Comparison of ENCODE assay signal across 18 cellular contexts in genomic region chr17:69059458-69060205, GRCh38. TPM values are rescaled to one million over a fixed set of nuclear protein-coding genes. Genes with fewer than 3 reads are reported as not detected.
DNase-seq lines count a peak whose midpoint lies in the region; FAIRE-seq and TF ChIP-seq lines count a peak whose summit lies in the region.
"Had no signal": no experiment of that assay in that cellular context is flagged by ENCODE, and none has a peak within 500 bp of the region (broad histone marks: within the 10 kb centered on the region; RNA-seq: fewer than 3 reads in every experiment).

No MANE protein-coding gene starts in this region.

- H2BK5ac ChIP-seq in mesenchymal stem cell (ENCODE audit: low read depth, low read length, poor library complexity, severe bottlenecking), result no peak overlapping the region

- H3K79me1 ChIP-seq in mesenchymal stem cell (replicated peaks; ENCODE audit: low read length, poor library complexity, severe bottlenecking), result no peaks in the 10 kb centered on the region

- DNase-seq in KBM-7 (peak; percentile 41), endothelial cell of umbilical vein (ENCODE audit: low read depth, low spot score) (peak; percentile 25), mesenchymal stem cell (no peak), suprapubic skin (ENCODE audit: low spot score in 2 of 2) (no peak), LoVo (ENCODE audit: low spot score) (no peak), CD14-positive monocyte (ENCODE audit: low spot score) (no peak)
- no peak for DNase-seq in effector memory CD4-positive, alpha-beta T cell
- DNase-seq: activated CD4-positive, alpha-beta T cell treated with anti-CD3 and anti-CD28 coated beads, Interleukin-2, amount 10 ng/mL, durations not matched to agents 7 days and 5 days; activated gamma-delta T cell treated with Interleukin-2 at 50 U/mL for 16 hours; amygdala; endodermal cell; mesendoderm; NCI-H1092 treated with DMSO at 0.1 percent for 48 hours; NCI-H510A treated with DMSO at 0.1 percent for 48 hours had no signal

- no peak for TF ChIP-seq POLR2A in endothelial cell of umbilical vein (IDR thresholded peaks at IDR 0.05; ENCODE audit: low read depth, low read length)
- TF ChIP-seq POLR2A in suprapubic skin (IDR thresholded peaks at IDR 0.05), result no peak

- H3K9me3 ChIP-seq in endothelial cell of umbilical vein (replicated peaks; ENCODE audit: control insufficient read depth, insufficient read depth, low read length) (no peaks in the 10 kb centered on the region), mesenchymal stem cell (ENCODE audit: control insufficient read depth, low read length) (peaks cover 9% of the 10 kb centered on the region), suprapubic skin (no peaks in the 10 kb centered on the region)
- no peaks in the 10 kb centered on the region for H3K9me3 ChIP-seq in effector memory CD4-positive, alpha-beta T cell (ENCODE audit: control insufficient read depth, low read length)

- no peak overlapping the region for H2AFZ ChIP-seq in endothelial cell of umbilical vein (ENCODE audit: low read depth, low read length)
- H2AFZ ChIP-seq in mesenchymal stem cell (ENCODE audit: low read depth, low read length), result no peak overlapping the region

- TF ChIP-seq CTCF in endothelial cell of umbilical vein (IDR thresholded peaks at IDR 0.05; ENCODE audit: extremely low read depth in 1 of 2, insufficient read depth in 1 of 2, low read depth in 1 of 2, low read length in 2 of 2) (no peak), suprapubic skin (IDR thresholded peaks at IDR 0.05) (no peak), CD14-positive monocyte (IDR thresholded peaks at IDR 0.05) (no peak)

- TF ChIP-seq EP300 in suprapubic skin (IDR thresholded peaks at IDR 0.05), result no peak

- H3K9ac ChIP-seq in endothelial cell of umbilical vein (replicated peaks; ENCODE audit: extremely low read depth, insufficient read depth, low read length) (no peak overlapping the region), mesenchymal stem cell (ENCODE audit: low read length) (peak overlapping the region; percentile 94)

- no peak overlapping the region for H3K4me3 Mint-ChIP-seq in CD14-positive monocyte
- H3K4me3 Mint-ChIP-seq: activated CD4-positive, alpha-beta T cell treated with anti-CD3 and anti-CD28 coated beads, Interleukin-2, amount 10 ng/mL, durations not matched to agents 7 days and 5 days; endodermal cell; stimulated activated memory B cell treated with anti-CD40 and anti-IgM and Interleukin-4, amounts not matched to agents 10 μg/mL and 1 μg/mL and 100 μg/mL, for 72 hours had no signal

- no peak overlapping the region for H3K27ac ChIP-seq in endothelial cell of umbilical vein (ENCODE audit: insufficient read depth, low read depth, low read length)
- no peak overlapping the region for H3K27ac ChIP-seq in mesenchymal stem cell (ENCODE audit: low read length, poor library complexity, severe bottlenecking)
- H3K27ac ChIP-seq in suprapubic skin, result peak overlapping the region; percentile 57
- no peak overlapping the region for H3K27ac ChIP-seq in effector memory CD4-positive, alpha-beta T cell (ENCODE audit: insufficient read depth, low read length, poor library complexity, severe bottlenecking)
- H3K27ac ChIP-seq: RWPE1 had no signal

- no peaks in the 10 kb centered on the region for H3K79me2 ChIP-seq in endothelial cell of umbilical vein (ENCODE audit: control insufficient read depth, insufficient read depth, low read length)

- WGBS in mesenchymal stem cell, result 78% methylated on average over 3 of the region's 8 CpGs
- 50% methylated on average over 8 of the region's 8 CpGs for WGBS in suprapubic skin

- BruUV-seq in endothelial cell of umbilical vein (replicated peaks; lab: Mats Ljungman, UMichigan), result no TSS peak

- H3K36me3 ChIP-seq in endothelial cell of umbilical vein (ENCODE audit: control insufficient read depth in 2 of 2, extremely low read depth in 1 of 2, insufficient read depth in 2 of 2, low read length in 2 of 2), result no peaks in the 10 kb centered on the region
- H3K36me3 ChIP-seq in mesenchymal stem cell (ENCODE audit: control insufficient read depth in 1 of 2, insufficient read depth in 2 of 2, low read depth in 1 of 2, low read length in 2 of 2), result peaks cover 0 to 44% of the 10 kb centered on the region in 2 experiments
- no peaks in the 10 kb centered on the region for H3K36me3 ChIP-seq in suprapubic skin
- H3K36me3 ChIP-seq in effector memory CD4-positive, alpha-beta T cell (ENCODE audit: control insufficient read depth, insufficient read depth, low read length), result no peaks in the 10 kb centered on the region

- no peaks in the 10 kb centered on the region for H3K27me3 Mint-ChIP-seq in CD14-positive monocyte (ENCODE audit: low read depth in 3 of 3)
- H3K27me3 Mint-ChIP-seq: stimulated activated memory B cell treated with anti-CD40 and anti-IgM and Interleukin-4, amounts not matched to agents 10 μg/mL and 1 μg/mL and 100 μg/mL, for 72 hours had no signal

- no peak overlapping the region for H3K4me3 ChIP-seq in endothelial cell of umbilical vein (replicated peaks in 1 of 3; ENCODE audit: insufficient read depth in 1 of 3, low read depth in 1 of 3, low read length in 3 of 3)
- peak overlapping the region in 1 of 2 experiments; percentile 77 for H3K4me3 ChIP-seq in mesenchymal stem cell (ENCODE audit: insufficient read depth in 1 of 2, low read depth in 1 of 2, low read length in 2 of 2)
- peak overlapping the region; percentile 12 for H3K4me3 ChIP-seq in suprapubic skin
- H3K4me3 ChIP-seq in effector memory CD4-positive, alpha-beta T cell (ENCODE audit: insufficient read depth, low read depth, low read length, poor library complexity, severe bottlenecking), result no peak overlapping the region

- no peak overlapping the region for H3K14ac ChIP-seq in mesenchymal stem cell (ENCODE audit: low read length in 2 of 2)

- no peak overlapping the region for H2BK120ac ChIP-seq in mesenchymal stem cell (ENCODE audit: low read depth, low read length)

- no peak overlapping the region for H3K23ac ChIP-seq in mesenchymal stem cell (ENCODE audit: low read length in 2 of 2)

- H4K20me1 ChIP-seq in endothelial cell of umbilical vein (replicated peaks; ENCODE audit: control insufficient read depth, extremely low read depth, insufficient read depth, low read length), result no peaks in the 10 kb centered on the region

- in situ Hi-C loops in KBM-7 (cut with MboI; ENCODE audit: low pct_unique_long_range_greater_than_20kb, low sequenced_read_pairs), result loop anchor here (25.0 kb wide), 2 partner anchors 178 to 272 kb away; partner anchors contain the start of gene ABCA10

- H2AK5ac ChIP-seq in mesenchymal stem cell (ENCODE audit: low read length, severe bottlenecking), result no peak overlapping the region

- H3K4me1 Mint-ChIP-seq in CD14-positive monocyte, result peaks cover 30% of the 10 kb centered on the region

- peaks cover 0 to 12% (median 6%) of the 10 kb centered on the region in 7 donors for H3K9me3 Mint-ChIP-seq in CD14-positive monocyte

- no peak overlapping the region for H4K8ac ChIP-seq in mesenchymal stem cell (ENCODE audit: low read length)

- H2BK15ac ChIP-seq in mesenchymal stem cell (ENCODE audit: low read depth, poor library complexity, severe bottlenecking), result no peak overlapping the region

- H3K4me1 ChIP-seq in endothelial cell of umbilical vein (ENCODE audit: control insufficient read depth, extremely low read depth, insufficient read depth, low read length), result peaks cover 3% of the 10 kb centered on the region
- no peaks in the 10 kb centered on the region for H3K4me1 ChIP-seq in mesenchymal stem cell (ENCODE audit: control insufficient read depth, insufficient read depth, low read depth, low read length)
- peaks cover 9% of the 10 kb centered on the region for H3K4me1 ChIP-seq in suprapubic skin
- H3K4me1 ChIP-seq in effector memory CD4-positive, alpha-beta T cell (ENCODE audit: control insufficient read depth, insufficient read depth, low read length, poor library complexity, severe bottlenecking), result no peaks in the 10 kb centered on the region

- peak overlapping the region in 1 of 2 experiments; percentile 34 for H2BK12ac ChIP-seq in mesenchymal stem cell (ENCODE audit: low read length in 2 of 2)

- POLR2A ChIA-PET in endothelial cell of umbilical vein (lab: Charles Lee), result no interaction called here

- no peak overlapping the region for H3K18ac ChIP-seq in mesenchymal stem cell (ENCODE audit: low read depth in 1 of 2, low read length in 2 of 2)

- H3K36me3 Mint-ChIP-seq in CD14-positive monocyte, result no peaks in the 10 kb centered on the region

- intact Hi-C loops in endothelial cell of umbilical vein (cut with micrococcal nuclease), result no loop called here
- intact Hi-C loops in CD14-positive monocyte (cut with micrococcal nuclease), result no loop called here

- H4K91ac ChIP-seq in mesenchymal stem cell (ENCODE audit: low read length), result no peak overlapping the region

- CTCF ChIA-PET in endothelial cell of umbilical vein (lab: Charles Lee), result no interaction called here

- no peak overlapping the region for H3K4ac ChIP-seq in mesenchymal stem cell (ENCODE audit: low read depth in 1 of 2, low read length in 2 of 2)

- H3K27ac Mint-ChIP-seq in CD14-positive monocyte, result no peak overlapping the region
- H3K27ac Mint-ChIP-seq: activated CD4-positive, alpha-beta T cell treated with anti-CD3 and anti-CD28 coated beads, Interleukin-2, amount 10 ng/mL, durations not matched to agents 7 days and 5 days; endodermal cell; stimulated activated memory B cell treated with anti-CD40 and anti-IgM and Interleukin-4, amounts not matched to agents 10 μg/mL and 1 μg/mL and 100 μg/mL, for 72 hours had no signal

- H3K9me1 ChIP-seq in endothelial cell of umbilical vein (replicated peaks; ENCODE audit: control insufficient read depth, extremely low read depth, insufficient read depth, low read length), result no peaks in the 10 kb centered on the region

- H3K4me2 ChIP-seq in endothelial cell of umbilical vein (ENCODE audit: insufficient read depth, low read length) (no peak overlapping the region), mesenchymal stem cell (ENCODE audit: low read length, poor library complexity, severe bottlenecking) (no peak overlapping the region)

- no peaks in the 10 kb centered on the region for H3K27me3 ChIP-seq in endothelial cell of umbilical vein (ENCODE audit: control insufficient read depth in 2 of 2, insufficient read depth in 2 of 2, low read length in 2 of 2)
- no peaks in the 10 kb centered on the region for H3K27me3 ChIP-seq in mesenchymal stem cell (ENCODE audit: control insufficient read depth in 1 of 2, insufficient read depth in 1 of 2, low read length in 2 of 2)
- no peaks in the 10 kb centered on the region for H3K27me3 ChIP-seq in suprapubic skin
- no peaks in the 10 kb centered on the region for H3K27me3 ChIP-seq in effector memory CD4-positive, alpha-beta T cell (replicated peaks; ENCODE audit: control insufficient read depth, insufficient read depth, low read length, poor library complexity, severe bottlenecking)

- no peak for FAIRE-seq in endothelial cell of umbilical vein (lab: Jason Lieb, UNC)
- FAIRE-seq: D721Med, TTC549 had no signal

- dilution Hi-C loops in endothelial cell of umbilical vein (cut with MboI; ENCODE audit: extremely low pct_ligation_motif_present, low sequenced_read_pairs), result no loop called here

RNA-seq across cellular contexts. Expression of gene ABCA9, which starts 1.1 kb away (rescaled TPM):
- total RNA-seq in endothelial cell of umbilical vein, result 2.0 and 2.7 TPM in 2 replicates
- 1.9 and 7.7 TPM in 2 replicates for polyA plus RNA-seq in endothelial cell of umbilical vein
- 0.65 and 11.6 TPM in 2 replicates for polyA plus RNA-seq in endothelial cell of umbilical vein (2011; cell fraction: cytosol; rRNA removed)
- 19.7 and 20.1 TPM in 2 replicates for polyA plus RNA-seq in endothelial cell of umbilical vein (2011; cell fraction: nucleus; rRNA removed)
- 2.3 and 3.9 TPM in 2 replicates for polyA plus RNA-seq in endothelial cell of umbilical vein (2012)
- polyA minus RNA-seq in endothelial cell of umbilical vein, result 19.4 and 24.0 TPM in 2 replicates
- not detected for polyA minus RNA-seq in endothelial cell of umbilical vein (2011; cell fraction: cytosol; rRNA and poly(A)+ RNA removed)
- 57.3 and 68.2 TPM in 2 replicates for polyA minus RNA-seq in endothelial cell of umbilical vein (2011; cell fraction: nucleus; rRNA and poly(A)+ RNA removed)
- polyA plus RNA-seq in mesenchymal stem cell (2013, experiment 1 of 2), result 0.01 TPM
- polyA plus RNA-seq in mesenchymal stem cell (2013, experiment 2 of 2), result 0.03 TPM
- 10 to 100 TPM in 1 of 4 donors, 1 to 10 TPM in 3; 1.7 to 69.0 (median 6.0) TPM for total RNA-seq in suprapubic skin
- polyA plus RNA-seq in CD14-positive monocyte, result under 1 TPM in 1 of 2 donors, not detected in 1; 0.02 TPM
- total RNA-seq: endodermal cell had no signal

Comparison
In these comparisons a context has a peak if more than half of its experiments do, and no peak if none do; other contexts are left out.
1. DNase-seq: peak in KBM-7 (single experiment) and endothelial cell of umbilical vein (single experiment); none in mesenchymal stem cell (single experiment), suprapubic skin (0 of 2), LoVo (single experiment), CD14-positive monocyte (single experiment) and effector memory CD4-positive, alpha-beta T cell (0 of 3).